In the genomic region with DNA sequence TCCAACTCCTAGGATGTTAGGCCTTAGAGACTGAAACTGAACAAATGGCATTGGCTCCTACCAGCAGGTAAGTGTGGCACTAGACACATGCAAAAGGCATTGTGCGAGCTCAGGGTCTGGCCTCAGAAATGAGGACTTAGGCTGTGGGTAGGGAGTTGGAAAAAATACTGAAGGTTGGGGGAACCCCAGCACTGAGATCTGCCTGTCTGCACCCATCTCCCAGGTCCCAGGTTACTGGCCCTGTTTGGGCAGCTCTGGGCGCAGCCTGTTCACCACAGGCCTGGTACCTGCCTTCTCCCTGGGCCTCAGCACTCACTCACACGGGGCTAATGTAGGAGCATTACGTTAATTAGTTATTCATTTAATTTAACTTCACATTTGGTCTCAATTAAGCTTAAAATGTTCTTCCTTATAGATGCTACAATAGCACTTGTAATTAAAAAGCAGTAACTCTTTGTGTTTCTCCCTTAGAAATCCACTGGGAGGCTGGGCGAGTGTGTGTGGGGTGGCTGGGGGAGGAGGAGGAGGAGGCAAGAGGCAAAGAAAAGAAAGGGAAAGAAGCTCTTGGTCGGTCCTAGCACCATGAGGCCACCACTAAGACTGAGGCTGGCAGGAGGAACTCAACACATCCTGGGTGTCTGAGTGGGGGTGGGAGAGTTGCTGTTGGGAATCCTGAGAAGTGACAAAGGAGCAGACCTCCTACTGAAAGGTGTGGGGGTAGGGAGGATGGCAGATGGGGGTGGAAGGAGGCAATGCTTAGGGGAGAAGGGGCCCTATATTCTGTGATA, we compare ENCODE assay signal across 19 cellular contexts. TPM values are rescaled to one million over a fixed set of nuclear protein-coding genes. Genes with fewer than 3 reads are reported as not detected.
DNase-seq lines count a peak whose midpoint lies in the region; ATAC-seq and TF ChIP-seq lines count a peak whose summit lies in the region.
"Had no signal": no experiment of that assay in that cellular context is flagged by ENCODE, and none has a peak within 500 bp of the region (broad histone marks: within the 10 kb centered on the region; RNA-seq: fewer than 3 reads in every experiment).

No MANE protein-coding gene starts in this region.

- ATAC-seq in left lung (peak; percentile 17), HG03097 (IDR thresholded peaks at IDR 0.05; ENCODE audit: low FRiP score, unreplicated experiment) (no peak)

- POLR2A ChIA-PET in HEK293 (lab: Yijun Ruan, JAX): interaction anchor here (0.6 to 1.3 kb wide), 2 partner anchors 20 to 73 kb away, joined by 3 to 4 read pairs; partner anchors contain the start of genes PKNOX2 and TMEM218

- H3K9me3 ChIP-seq in HEK293 (ENCODE audit: control insufficient read depth, insufficient read depth, low read depth, low read length) (no peaks in the 10 kb centered on the region), adrenal gland (replicated peaks in 1 of 3) (no peaks in the 10 kb centered on the region), left lung (no peaks in the 10 kb centered on the region), smooth muscle cell (replicated peaks; ENCODE audit: low read depth) (no peaks in the 10 kb centered on the region)
- H3K9me3 ChIP-seq: BE2C, breast epithelium, lower lobe of right lung, upper lobe of left lung had no signal

- H3K27me3 ChIP-seq in adrenal gland (no peaks in the 10 kb centered on the region), left lung (no peaks in the 10 kb centered on the region), smooth muscle cell (ENCODE audit: low read depth) (no peaks in the 10 kb centered on the region)
- H3K27me3 ChIP-seq: BE2C, breast epithelium, upper lobe of left lung had no signal

- TF ChIP-seq POLR2A in adrenal gland (IDR thresholded peaks at IDR 0.05): no peak

- H3F3A ChIP-seq in smooth muscle cell (ENCODE audit: low read depth): no peaks in the 10 kb centered on the region

- H3K4me1 ChIP-seq in HEK293 (ENCODE audit: control insufficient read depth, insufficient read depth, low read length) (no peaks in the 10 kb centered on the region), adrenal gland (replicated peaks in 1 of 2) (peaks cover 6 to 8% of the 10 kb centered on the region in 2 donors), left lung (peaks cover 0 to 4% of the 10 kb centered on the region in 2 donors), smooth muscle cell (ENCODE audit: low read depth) (peaks cover 22% of the 10 kb centered on the region)
- H3K4me1 ChIP-seq: BE2C, breast epithelium had no signal

- peaks cover 0 to 12% of the 10 kb centered on the region in 2 experiments; a peak in 1 of 3 replicates for H3K36me3 ChIP-seq in HEK293 (ENCODE audit: control insufficient read depth in 2 of 2, insufficient read depth in 1 of 2, low read length in 2 of 2)
- H3K36me3 ChIP-seq in adrenal gland (replicated peaks in 1 of 2): peaks cover 0 to 8% of the 10 kb centered on the region in 2 donors
- H3K36me3 ChIP-seq in left lung: peaks cover 0 to 20% of the 10 kb centered on the region in 2 donors
- peaks cover under 1% of the 10 kb centered on the region for H3K36me3 ChIP-seq in smooth muscle cell (ENCODE audit: low read depth)
- H3K36me3 ChIP-seq: BE2C, breast epithelium had no signal

- peak in 2 of 7 donors; percentile 13 to 17 for DNase-seq in adrenal gland
- DNase-seq in left lung: no peak
- no peak for DNase-seq in smooth muscle cell (lab: John Stamatoyannopoulos, UW; ENCODE audit: unreplicated experiment)
- no peak for DNase-seq in effector CD8-positive, alpha-beta T cell (lab: John Stamatoyannopoulos, UW)
- DNase-seq in T-helper 9 cell: no peak
- DNase-seq: activated CD4-positive, alpha-beta T cell treated with anti-CD3 and anti-CD28 coated beads, Interleukin-2, amount 50 U/mL, for 4 hours; activated effector memory CD4-positive, alpha-beta T cell treated with anti-CD3 and anti-CD28 coated beads, Interleukin-2, amount 50 U/mL, for 16 hours; cortex of kidney; NCI-H187 treated with DMSO at 0.1 percent for 48 hours; NCI-H748 treated with DMSO at 0.1 percent for 48 hours; stimulated activated naive CD4-positive, alpha-beta T cell treated with Interleukin-2 at 50 U/mL for 16 hours; T-helper 2 cell; upper lobe of left lung had no signal

- peak overlapping the region; percentile 66 for H3K4me2 ChIP-seq in smooth muscle cell
- H3K4me2 ChIP-seq: KMS-11 had no signal

- H2AFZ ChIP-seq in smooth muscle cell (ENCODE audit: low read depth): no peak overlapping the region

- H3K9ac ChIP-seq in smooth muscle cell (ENCODE audit: low read depth): peak overlapping the region; percentile 44
- H3K9ac ChIP-seq: KMS-11 had no signal

- H3K27ac ChIP-seq in HEK293 (ENCODE audit: extremely low read depth, low read depth, low read length) (no peak overlapping the region), adrenal gland (peak overlapping the region in 4 of 5 donors; percentile 30 to 66 (median 58)), left lung (no peak overlapping the region), smooth muscle cell (ENCODE audit: low read depth) (peak overlapping the region; percentile 86)
- H3K27ac ChIP-seq: breast epithelium, KMS-11, lower lobe of right lung, upper lobe of left lung had no signal

- 87 to 90% (median 88%) methylated on average over 6 of the region's 6 CpGs for WGBS in adrenal gland, 4 donors
- WGBS in smooth muscle cell (ENCODE audit: low lambda C conversion rate): 82% methylated on average over 6 of the region's 6 CpGs

- CTCF ChIA-PET in HEK293 (lab: Yijun Ruan, JAX): interaction anchor here (0.6 to 6.5 kb wide), 33 partner anchors 9 to 362 kb away, joined by 3 to 83 read pairs (median 5); partner anchors contain the start of genes CCDC15 and TMEM218

- no peak overlapping the region for H3K4me3 ChIP-seq in HEK293 (ENCODE audit: low read depth, low read length)
- no peak overlapping the region for H3K4me3 ChIP-seq in adrenal gland
- no peak overlapping the region for H3K4me3 ChIP-seq in left lung
- H3K4me3 ChIP-seq in smooth muscle cell: no peak overlapping the region
- H3K4me3 ChIP-seq: breast epithelium, lower lobe of right lung, upper lobe of left lung had no signal

- H3K79me2 ChIP-seq in smooth muscle cell (ENCODE audit: low read depth): no peaks in the 10 kb centered on the region

- H4K20me1 ChIP-seq in smooth muscle cell (ENCODE audit: low read depth): no peaks in the 10 kb centered on the region

- intact Hi-C loops in adrenal gland (cut with DNase I): loop anchor here in 1 of 2 donors (5.0 kb wide), 1 partner anchor 255 kb away; no protein-coding TSS in a partner anchor
- intact Hi-C loops in left lung (cut with DNase I): loop anchor here in 1 of 2 donors (5.0 kb wide), 1 partner anchor 50 kb away; no protein-coding TSS in a partner anchor

- no peak for TF ChIP-seq CTCF in HEK293 (tag by site-specific recombination; IDR thresholded peaks at IDR 0.05)
- no peak for TF ChIP-seq CTCF in adrenal gland (IDR thresholded peaks at IDR 0.05)
- TF ChIP-seq CTCF in left lung (IDR thresholded peaks at IDR 0.05): no peak
- TF ChIP-seq CTCF in smooth muscle cell (IDR thresholded peaks at IDR 0.05; ENCODE audit: borderline replicate concordance, insufficient read depth, poor library complexity, severe bottlenecking): no peak

TF ChIP-seq in HEK293, 187 proteins besides CTCF, POLR2A, EP300 and RAD21 (continues in another document):
- no peak for TF ChIP-seq ZNF292 (tag by site-specific recombination; IDR thresholded peaks at IDR 0.05; ENCODE audit: borderline replicate concordance, low read depth)
- no peak for TF ChIP-seq ZNF174 (tag by site-specific recombination; IDR thresholded peaks at IDR 0.05)
- no peak for TF ChIP-seq ZNF366 (tag by site-specific recombination; conservative IDR thresholded peaks at IDR 0.05)
- peak; percentile 72 for TF ChIP-seq EGR2 (tag by site-specific recombination; IDR thresholded peaks at IDR 0.05; ENCODE audit: low read depth)
- TF ChIP-seq, protein P1, sequence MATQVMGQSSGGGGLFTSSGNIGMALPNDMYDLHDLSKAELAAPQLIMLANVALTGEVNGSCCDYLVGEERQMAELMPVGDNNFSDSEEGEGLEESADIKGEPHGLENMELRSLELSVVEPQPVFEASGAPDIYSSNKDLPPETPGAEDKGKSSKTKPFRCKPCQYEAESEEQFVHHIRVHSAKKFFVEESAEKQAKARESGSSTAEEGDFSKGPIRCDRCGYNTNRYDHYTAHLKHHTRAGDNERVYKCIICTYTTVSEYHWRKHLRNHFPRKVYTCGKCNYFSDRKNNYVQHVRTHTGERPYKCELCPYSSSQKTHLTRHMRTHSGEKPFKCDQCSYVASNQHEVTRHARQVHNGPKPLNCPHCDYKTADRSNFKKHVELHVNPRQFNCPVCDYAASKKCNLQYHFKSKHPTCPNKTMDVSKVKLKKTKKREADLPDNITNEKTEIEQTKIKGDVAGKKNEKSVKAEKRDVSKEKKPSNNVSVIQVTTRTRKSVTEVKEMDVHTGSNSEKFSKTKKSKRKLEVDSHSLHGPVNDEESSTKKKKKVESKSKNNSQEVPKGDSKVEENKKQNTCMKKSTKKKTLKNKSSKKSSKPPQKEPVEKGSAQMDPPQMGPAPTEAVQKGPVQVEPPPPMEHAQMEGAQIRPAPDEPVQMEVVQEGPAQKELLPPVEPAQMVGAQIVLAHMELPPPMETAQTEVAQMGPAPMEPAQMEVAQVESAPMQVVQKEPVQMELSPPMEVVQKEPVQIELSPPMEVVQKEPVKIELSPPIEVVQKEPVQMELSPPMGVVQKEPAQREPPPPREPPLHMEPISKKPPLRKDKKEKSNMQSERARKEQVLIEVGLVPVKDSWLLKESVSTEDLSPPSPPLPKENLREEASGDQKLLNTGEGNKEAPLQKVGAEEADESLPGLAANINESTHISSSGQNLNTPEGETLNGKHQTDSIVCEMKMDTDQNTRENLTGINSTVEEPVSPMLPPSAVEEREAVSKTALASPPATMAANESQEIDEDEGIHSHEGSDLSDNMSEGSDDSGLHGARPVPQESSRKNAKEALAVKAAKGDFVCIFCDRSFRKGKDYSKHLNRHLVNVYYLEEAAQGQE (tag by site-specific recombination; IDR thresholded peaks at IDR 0.05): no peak
- peak; percentile 51; the same call in 1 of the 2 replicates for TF ChIP-seq ZFHX2 (tag by site-specific recombination; conservative IDR thresholded peaks at IDR 0.05)
- 0 out of 2 replicates have a peak, but pooled peaks have one; percentile 12 for TF ChIP-seq GLIS1 (tag by site-specific recombination; IDR thresholded peaks at IDR 0.05)
- no peak for TF ChIP-seq ZNF2 (tag by site-specific recombination; IDR thresholded peaks at IDR 0.05)
- no peak for TF ChIP-seq ZNF202 (tag by site-specific recombination; IDR thresholded peaks at IDR 0.05; ENCODE audit: borderline replicate concordance)

RNA-seq across cellular contexts. Expression of gene TMEM218, which starts 19.4 kb away (rescaled TPM):
- total RNA-seq in adrenal gland: 10 to 100 TPM; 19.7 to 42.3 (median 25.8) TPM
- polyA plus RNA-seq in adrenal gland: 10 to 100 TPM; 19.3 to 38.7 (median 20.4) TPM
- total RNA-seq in left lung: 10 to 100 TPM; 19.9 to 28.1 TPM
- total RNA-seq in smooth muscle cell: 22.1 and 24.5 TPM in 2 replicates
- 22.7 and 30.7 TPM in 2 replicates for polyA plus RNA-seq in smooth muscle cell

RNA-seq across cellular contexts. Expression of gene SLC37A2, which starts 29.0 kb away (rescaled TPM):
- 100 to 1,000 TPM in 7 of 8 donors, 10 to 100 TPM in 1; 85.3 to 389 (median 177) TPM for total RNA-seq in adrenal gland
- polyA plus RNA-seq in adrenal gland: 100 to 1,000 TPM in 1 of 3 donors, 10 to 100 TPM in 2; 73.4 to 274 (median 75.9) TPM
- 10 to 100 TPM; 19.3 to 42.5 TPM for total RNA-seq in left lung
- total RNA-seq in smooth muscle cell: 3.3 and 5.3 TPM in 2 replicates
- 0.69 and 0.71 TPM in 2 replicates for polyA plus RNA-seq in smooth muscle cell

Comparison
In these comparisons a context has a peak if more than half of its experiments do, and no peak if none do; other contexts are left out.
1. H3K27ac ChIP-seq: peak in adrenal gland (4 of 5) and smooth muscle cell (single experiment); none in HEK293 (single experiment) and left lung (0 of 2).